1 cellular context compared by ENCODE assay signal in the genomic region with DNA sequence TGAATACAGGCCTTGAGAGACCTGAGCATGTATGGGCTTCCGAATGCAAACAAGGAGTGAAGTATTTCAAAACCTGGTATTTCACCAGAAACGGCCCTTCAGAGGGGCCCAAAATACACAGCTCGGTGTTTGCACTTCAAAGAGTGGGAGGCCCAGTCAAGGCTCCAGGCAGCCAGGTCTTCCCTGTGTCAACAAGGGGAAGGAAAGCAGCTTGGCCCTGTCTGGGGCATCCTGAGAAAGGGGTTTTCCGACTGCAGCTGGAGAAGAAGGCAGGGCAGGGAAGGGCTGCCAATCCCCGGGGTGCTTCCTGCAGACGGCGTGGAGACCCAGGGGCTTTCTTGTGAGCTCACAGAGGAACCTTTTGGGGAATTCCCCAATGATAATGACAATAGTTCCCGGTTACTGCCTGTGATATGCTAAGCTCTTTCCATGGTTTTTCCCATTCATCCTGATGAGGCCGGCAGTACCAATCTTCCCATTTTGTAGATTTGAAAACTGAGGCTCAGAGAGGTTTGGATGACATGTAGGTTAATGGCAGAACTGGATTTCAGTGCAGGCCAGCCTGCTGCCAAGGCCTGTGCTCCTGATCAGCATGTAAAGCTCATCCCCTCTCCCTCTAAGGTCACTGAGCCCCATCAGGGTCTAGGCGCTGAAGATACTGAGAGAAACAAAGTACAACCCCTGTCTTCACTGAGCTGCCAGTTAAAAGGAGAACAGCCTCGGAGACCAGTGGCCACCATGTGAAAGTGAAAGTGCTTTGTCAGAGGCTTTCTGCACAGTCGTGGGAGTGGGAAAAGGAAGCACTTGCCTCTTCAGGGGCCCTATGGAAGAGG.
TF ChIP-seq lines count a peak whose summit lies in the region.

No MANE protein-coding gene starts in this region.

TF ChIP-seq in HepG2, 621 proteins besides CTCF, POLR2A, EP300 and RAD21 (continued from another document and continues in another):
- TF ChIP-seq, protein P1, sequence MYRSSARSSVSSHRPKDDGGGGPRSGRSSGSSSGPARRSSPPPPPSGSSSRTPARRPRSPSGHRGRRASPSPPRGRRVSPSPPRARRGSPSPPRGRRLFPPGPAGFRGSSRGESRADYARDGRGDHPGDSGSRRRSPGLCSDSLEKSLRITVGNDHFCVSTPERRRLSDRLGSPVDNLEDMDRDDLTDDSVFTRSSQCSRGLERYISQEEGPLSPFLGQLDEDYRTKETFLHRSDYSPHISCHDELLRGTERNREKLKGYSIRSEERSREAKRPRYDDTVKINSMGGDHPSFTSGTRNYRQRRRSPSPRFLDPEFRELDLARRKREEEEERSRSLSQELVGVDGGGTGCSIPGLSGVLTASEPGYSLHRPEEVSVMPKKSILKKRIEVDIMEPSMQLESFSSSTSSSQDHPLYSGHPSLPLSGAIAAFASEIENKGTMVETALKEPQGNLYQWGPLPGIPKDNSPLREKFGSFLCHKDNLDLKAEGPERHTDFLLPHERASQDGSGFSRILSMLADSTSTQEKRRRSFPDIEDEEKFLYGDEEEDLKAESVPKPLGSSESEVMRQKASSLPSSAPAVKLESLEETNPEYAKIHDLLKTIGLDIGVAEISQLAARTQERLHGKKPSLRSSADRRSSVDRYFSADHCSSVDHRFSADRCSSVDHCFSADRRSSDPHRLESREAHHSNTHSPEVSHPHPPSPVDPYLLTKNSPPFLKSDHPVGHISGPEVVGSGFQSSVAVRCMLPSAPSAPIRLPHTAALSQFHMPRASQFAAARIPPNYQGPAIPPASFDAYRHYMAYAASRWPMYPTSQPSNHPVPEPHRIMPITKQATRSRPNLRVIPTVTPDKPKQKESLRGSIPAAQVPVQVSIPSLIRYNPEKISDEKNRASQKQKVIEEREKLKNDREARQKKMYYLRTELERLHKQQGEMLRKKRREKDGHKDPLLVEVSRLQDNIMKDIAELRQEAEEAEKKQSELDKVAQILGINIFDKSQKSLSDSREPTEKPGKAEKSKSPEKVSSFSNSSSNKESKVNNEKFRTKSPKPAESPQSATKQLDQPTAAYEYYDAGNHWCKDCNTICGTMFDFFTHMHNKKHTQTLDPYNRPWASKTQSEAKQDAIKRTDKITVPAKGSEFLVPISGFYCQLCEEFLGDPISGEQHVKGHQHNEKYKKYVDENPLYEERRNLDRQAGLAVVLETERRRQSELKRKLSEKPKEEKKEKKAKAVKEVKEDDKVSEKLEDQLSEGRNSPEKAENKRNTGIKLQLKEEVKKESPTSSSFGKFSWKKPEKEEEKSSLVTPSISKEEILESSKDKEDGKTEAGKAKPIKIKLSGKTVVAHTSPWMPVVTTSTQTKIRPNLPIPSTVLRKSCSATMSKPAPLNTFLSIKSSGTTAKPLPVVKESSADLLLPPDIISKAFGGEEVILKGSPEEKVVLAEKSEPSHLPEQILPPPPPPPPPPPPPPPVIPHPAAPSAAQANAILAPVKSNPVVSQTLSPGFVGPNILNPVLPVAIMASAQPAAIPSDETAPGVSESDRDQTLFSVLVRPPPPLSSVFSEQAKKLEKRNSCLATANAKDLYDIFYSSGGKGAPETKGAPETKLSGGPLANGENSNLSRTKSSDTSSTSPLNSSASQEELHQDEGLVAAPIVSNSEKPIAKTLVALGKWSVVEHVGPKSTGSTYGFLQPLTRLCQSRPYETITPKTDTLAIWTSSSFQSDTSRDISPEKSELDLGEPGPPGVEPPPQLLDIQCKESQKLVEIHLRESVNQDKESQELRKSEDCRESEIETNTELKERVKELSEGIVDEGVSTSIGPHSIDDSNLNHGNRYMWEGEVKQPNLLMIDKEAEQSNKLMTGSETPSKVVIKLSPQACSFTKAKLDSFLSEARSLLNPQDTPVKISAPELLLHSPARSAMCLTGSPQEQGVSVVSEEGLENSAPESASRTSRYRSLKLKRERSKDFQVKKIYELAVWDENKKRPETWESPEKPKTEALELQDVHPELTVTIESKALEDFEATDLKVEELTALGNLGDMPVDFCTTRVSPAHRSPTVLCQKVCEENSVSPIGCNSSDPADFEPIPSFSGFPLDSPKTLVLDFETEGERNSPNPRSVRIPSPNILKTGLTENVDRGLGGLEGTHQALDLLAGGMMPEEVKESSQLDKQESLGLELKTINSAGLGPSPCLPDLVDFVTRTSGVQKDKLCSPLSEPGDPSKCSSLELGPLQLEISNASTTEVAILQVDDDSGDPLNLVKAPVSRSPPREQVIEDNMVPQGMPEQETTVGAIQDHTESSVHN (CRISPR knock-in tag; IDR thresholded peaks at IDR 0.05), result no peak
- TF ChIP-seq ZNF430 (CRISPR knock-in tag; IDR thresholded peaks at IDR 0.05), result peak; percentile 76; the same call in 1 of the 2 replicates
- TF ChIP-seq, protein P2, sequence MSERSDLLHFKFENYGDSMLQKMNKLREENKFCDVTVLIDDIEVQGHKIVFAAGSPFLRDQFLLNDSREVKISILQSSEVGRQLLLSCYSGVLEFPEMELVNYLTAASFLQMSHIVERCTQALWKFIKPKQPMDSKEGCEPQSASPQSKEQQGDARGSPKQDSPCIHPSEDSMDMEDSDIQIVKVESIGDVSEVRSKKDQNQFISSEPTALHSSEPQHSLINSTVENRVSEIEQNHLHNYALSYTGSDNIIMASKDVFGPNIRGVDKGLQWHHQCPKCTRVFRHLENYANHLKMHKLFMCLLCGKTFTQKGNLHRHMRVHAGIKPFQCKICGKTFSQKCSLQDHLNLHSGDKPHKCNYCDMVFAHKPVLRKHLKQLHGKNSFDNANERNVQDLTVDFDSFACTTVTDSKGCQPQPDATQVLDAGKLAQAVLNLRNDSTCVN (CRISPR knock-in tag; IDR thresholded peaks at IDR 0.05; ENCODE audit: borderline replicate concordance), result peak; percentile 69; the same call in 1 of the 2 replicates
- TF ChIP-seq ADNP (CRISPR knock-in tag; IDR thresholded peaks at IDR 0.05), result no peak
- no peak for TF ChIP-seq ZNF567 (CRISPR knock-in tag; IDR thresholded peaks at IDR 0.05; ENCODE audit: borderline replicate concordance)
- peak; percentile 69; the same call in 1 of the 2 replicates for TF ChIP-seq ZNF264 (CRISPR knock-in tag; IDR thresholded peaks at IDR 0.05)
- TF ChIP-seq ZNF44 (CRISPR knock-in tag; IDR thresholded peaks at IDR 0.05), result no peak
- no peak; the same call in 1 of the 2 replicates for TF ChIP-seq ZNF737 (CRISPR knock-in tag; IDR thresholded peaks at IDR 0.05; ENCODE audit: borderline replicate concordance)
- TF ChIP-seq, protein P3, sequence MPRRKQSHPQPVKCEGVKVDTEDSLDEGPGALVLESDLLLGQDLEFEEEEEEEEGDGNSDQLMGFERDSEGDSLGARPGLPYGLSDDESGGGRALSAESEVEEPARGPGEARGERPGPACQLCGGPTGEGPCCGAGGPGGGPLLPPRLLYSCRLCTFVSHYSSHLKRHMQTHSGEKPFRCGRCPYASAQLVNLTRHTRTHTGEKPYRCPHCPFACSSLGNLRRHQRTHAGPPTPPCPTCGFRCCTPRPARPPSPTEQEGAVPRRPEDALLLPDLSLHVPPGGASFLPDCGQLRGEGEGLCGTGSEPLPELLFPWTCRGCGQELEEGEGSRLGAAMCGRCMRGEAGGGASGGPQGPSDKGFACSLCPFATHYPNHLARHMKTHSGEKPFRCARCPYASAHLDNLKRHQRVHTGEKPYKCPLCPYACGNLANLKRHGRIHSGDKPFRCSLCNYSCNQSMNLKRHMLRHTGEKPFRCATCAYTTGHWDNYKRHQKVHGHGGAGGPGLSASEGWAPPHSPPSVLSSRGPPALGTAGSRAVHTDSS (CRISPR knock-in tag; conservative IDR thresholded peaks at IDR 0.05), result no peak
- TF ChIP-seq SMARCE1 (IDR thresholded peaks at IDR 0.05; ENCODE audit: borderline replicate concordance), result no peak
- no peak for TF ChIP-seq ZNF225 (CRISPR knock-in tag; IDR thresholded peaks at IDR 0.05)
- TF ChIP-seq, protein P4, sequence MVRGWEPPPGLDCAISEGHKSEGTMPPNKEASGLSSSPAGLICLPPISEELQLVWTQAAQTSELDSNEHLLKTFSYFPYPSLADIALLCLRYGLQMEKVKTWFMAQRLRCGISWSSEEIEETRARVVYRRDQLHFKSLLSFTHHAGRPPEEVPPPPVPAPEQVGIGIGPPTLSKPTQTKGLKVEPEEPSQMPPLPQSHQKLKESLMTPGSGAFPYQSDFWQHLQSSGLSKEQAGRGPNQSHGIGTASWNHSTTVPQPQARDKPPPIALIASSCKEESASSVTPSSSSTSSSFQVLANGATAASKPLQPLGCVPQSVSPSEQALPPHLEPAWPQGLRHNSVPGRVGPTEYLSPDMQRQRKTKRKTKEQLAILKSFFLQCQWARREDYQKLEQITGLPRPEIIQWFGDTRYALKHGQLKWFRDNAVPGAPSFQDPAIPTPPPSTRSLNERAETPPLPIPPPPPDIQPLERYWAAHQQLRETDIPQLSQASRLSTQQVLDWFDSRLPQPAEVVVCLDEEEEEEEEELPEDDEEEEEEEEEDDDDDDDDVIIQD (CRISPR knock-in tag; IDR thresholded peaks at IDR 0.05; ENCODE audit: low read depth), result no peak
- TF ChIP-seq, protein P5, sequence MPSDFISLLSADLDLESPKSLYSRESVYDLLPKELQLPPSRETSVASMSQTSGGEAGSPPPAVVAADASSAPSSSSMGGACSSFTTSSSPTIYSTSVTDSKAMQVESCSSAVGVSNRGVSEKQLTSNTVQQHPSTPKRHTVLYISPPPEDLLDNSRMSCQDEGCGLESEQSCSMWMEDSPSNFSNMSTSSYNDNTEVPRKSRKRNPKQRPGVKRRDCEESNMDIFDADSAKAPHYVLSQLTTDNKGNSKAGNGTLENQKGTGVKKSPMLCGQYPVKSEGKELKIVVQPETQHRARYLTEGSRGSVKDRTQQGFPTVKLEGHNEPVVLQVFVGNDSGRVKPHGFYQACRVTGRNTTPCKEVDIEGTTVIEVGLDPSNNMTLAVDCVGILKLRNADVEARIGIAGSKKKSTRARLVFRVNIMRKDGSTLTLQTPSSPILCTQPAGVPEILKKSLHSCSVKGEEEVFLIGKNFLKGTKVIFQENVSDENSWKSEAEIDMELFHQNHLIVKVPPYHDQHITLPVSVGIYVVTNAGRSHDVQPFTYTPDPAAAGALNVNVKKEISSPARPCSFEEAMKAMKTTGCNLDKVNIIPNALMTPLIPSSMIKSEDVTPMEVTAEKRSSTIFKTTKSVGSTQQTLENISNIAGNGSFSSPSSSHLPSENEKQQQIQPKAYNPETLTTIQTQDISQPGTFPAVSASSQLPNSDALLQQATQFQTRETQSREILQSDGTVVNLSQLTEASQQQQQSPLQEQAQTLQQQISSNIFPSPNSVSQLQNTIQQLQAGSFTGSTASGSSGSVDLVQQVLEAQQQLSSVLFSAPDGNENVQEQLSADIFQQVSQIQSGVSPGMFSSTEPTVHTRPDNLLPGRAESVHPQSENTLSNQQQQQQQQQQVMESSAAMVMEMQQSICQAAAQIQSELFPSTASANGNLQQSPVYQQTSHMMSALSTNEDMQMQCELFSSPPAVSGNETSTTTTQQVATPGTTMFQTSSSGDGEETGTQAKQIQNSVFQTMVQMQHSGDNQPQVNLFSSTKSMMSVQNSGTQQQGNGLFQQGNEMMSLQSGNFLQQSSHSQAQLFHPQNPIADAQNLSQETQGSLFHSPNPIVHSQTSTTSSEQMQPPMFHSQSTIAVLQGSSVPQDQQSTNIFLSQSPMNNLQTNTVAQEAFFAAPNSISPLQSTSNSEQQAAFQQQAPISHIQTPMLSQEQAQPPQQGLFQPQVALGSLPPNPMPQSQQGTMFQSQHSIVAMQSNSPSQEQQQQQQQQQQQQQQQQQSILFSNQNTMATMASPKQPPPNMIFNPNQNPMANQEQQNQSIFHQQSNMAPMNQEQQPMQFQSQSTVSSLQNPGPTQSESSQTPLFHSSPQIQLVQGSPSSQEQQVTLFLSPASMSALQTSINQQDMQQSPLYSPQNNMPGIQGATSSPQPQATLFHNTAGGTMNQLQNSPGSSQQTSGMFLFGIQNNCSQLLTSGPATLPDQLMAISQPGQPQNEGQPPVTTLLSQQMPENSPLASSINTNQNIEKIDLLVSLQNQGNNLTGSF (CRISPR knock-in tag; IDR thresholded peaks at IDR 0.05), result no peak
- peak; percentile 77; the same call in 1 of the 2 replicates for TF ChIP-seq ZNF333 (CRISPR knock-in tag; IDR thresholded peaks at IDR 0.05; ENCODE audit: borderline replicate concordance)
- TF ChIP-seq ZNF746 (CRISPR knock-in tag; IDR thresholded peaks at IDR 0.05), result peak; percentile 76
- TF ChIP-seq MEIS2 (CRISPR knock-in tag; IDR thresholded peaks at IDR 0.05), result peak; percentile 93
- TF ChIP-seq RBM39 (IDR thresholded peaks at IDR 0.05; ENCODE audit: low read depth, low read length, poor library complexity, severe bottlenecking), result no peak
- TF ChIP-seq ZNF296 (CRISPR knock-in tag; conservative IDR thresholded peaks at IDR 0.05), result 0 out of 2 replicates have a peak, but pooled peaks have one; percentile 71
- TF ChIP-seq, protein P6, sequence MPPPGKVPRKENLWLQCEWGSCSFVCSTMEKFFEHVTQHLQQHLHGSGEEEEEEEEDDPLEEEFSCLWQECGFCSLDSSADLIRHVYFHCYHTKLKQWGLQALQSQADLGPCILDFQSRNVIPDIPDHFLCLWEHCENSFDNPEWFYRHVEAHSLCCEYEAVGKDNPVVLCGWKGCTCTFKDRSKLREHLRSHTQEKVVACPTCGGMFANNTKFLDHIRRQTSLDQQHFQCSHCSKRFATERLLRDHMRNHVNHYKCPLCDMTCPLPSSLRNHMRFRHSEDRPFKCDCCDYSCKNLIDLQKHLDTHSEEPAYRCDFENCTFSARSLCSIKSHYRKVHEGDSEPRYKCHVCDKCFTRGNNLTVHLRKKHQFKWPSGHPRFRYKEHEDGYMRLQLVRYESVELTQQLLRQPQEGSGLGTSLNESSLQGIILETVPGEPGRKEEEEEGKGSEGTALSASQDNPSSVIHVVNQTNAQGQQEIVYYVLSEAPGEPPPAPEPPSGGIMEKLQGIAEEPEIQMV (CRISPR knock-in tag; IDR thresholded peaks at IDR 0.05; ENCODE audit: low read depth), result peak; percentile 92
- TF ChIP-seq, protein P7, sequence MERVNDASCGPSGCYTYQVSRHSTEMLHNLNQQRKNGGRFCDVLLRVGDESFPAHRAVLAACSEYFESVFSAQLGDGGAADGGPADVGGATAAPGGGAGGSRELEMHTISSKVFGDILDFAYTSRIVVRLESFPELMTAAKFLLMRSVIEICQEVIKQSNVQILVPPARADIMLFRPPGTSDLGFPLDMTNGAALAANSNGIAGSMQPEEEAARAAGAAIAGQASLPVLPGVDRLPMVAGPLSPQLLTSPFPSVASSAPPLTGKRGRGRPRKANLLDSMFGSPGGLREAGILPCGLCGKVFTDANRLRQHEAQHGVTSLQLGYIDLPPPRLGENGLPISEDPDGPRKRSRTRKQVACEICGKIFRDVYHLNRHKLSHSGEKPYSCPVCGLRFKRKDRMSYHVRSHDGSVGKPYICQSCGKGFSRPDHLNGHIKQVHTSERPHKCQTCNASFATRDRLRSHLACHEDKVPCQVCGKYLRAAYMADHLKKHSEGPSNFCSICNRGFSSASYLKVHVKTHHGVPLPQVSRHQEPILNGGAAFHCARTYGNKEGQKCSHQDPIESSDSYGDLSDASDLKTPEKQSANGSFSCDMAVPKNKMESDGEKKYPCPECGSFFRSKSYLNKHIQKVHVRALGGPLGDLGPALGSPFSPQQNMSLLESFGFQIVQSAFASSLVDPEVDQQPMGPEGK (CRISPR knock-in tag; IDR thresholded peaks at IDR 0.05), result peak; percentile 96
- TF ChIP-seq RAD51 (IDR thresholded peaks at IDR 0.05; ENCODE audit: borderline replicate concordance), result no peak
- TF ChIP-seq ZNF598 (CRISPR knock-in tag; IDR thresholded peaks at IDR 0.05; ENCODE audit: borderline replicate concordance), result peak; percentile 65; the same call in 1 of the 2 replicates
- TF ChIP-seq SUZ12 (IDR thresholded peaks at IDR 0.05; ENCODE audit: low read depth, low read length), result no peak
